1 cellular context compared by ENCODE assay signal in the genomic region with DNA sequence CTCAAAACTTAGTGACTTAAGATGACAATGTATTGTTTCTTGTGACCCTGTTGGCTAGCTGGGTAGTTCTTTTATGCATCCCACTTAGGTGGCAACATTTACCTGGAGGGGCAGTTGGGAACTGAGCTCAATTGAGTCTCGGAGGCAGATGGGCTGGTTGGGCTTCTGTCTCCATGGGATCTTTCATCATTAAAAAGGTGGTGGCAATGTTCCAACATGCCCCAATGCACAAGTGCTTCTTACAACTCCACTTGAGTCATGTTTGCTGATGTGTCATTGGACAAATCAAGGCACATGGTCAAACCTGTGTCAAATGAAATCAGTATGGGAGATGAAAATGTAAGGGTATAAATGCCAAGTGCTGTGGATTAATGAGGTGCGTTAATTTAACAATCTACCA.
TF ChIP-seq lines count a peak whose summit lies in the region.

No MANE protein-coding gene starts in this region.

TF ChIP-seq in GM23338, 12 proteins besides CTCF, POLR2A, EP300 and RAD21 (continued from another document):
- TF ChIP-seq, protein P1, sequence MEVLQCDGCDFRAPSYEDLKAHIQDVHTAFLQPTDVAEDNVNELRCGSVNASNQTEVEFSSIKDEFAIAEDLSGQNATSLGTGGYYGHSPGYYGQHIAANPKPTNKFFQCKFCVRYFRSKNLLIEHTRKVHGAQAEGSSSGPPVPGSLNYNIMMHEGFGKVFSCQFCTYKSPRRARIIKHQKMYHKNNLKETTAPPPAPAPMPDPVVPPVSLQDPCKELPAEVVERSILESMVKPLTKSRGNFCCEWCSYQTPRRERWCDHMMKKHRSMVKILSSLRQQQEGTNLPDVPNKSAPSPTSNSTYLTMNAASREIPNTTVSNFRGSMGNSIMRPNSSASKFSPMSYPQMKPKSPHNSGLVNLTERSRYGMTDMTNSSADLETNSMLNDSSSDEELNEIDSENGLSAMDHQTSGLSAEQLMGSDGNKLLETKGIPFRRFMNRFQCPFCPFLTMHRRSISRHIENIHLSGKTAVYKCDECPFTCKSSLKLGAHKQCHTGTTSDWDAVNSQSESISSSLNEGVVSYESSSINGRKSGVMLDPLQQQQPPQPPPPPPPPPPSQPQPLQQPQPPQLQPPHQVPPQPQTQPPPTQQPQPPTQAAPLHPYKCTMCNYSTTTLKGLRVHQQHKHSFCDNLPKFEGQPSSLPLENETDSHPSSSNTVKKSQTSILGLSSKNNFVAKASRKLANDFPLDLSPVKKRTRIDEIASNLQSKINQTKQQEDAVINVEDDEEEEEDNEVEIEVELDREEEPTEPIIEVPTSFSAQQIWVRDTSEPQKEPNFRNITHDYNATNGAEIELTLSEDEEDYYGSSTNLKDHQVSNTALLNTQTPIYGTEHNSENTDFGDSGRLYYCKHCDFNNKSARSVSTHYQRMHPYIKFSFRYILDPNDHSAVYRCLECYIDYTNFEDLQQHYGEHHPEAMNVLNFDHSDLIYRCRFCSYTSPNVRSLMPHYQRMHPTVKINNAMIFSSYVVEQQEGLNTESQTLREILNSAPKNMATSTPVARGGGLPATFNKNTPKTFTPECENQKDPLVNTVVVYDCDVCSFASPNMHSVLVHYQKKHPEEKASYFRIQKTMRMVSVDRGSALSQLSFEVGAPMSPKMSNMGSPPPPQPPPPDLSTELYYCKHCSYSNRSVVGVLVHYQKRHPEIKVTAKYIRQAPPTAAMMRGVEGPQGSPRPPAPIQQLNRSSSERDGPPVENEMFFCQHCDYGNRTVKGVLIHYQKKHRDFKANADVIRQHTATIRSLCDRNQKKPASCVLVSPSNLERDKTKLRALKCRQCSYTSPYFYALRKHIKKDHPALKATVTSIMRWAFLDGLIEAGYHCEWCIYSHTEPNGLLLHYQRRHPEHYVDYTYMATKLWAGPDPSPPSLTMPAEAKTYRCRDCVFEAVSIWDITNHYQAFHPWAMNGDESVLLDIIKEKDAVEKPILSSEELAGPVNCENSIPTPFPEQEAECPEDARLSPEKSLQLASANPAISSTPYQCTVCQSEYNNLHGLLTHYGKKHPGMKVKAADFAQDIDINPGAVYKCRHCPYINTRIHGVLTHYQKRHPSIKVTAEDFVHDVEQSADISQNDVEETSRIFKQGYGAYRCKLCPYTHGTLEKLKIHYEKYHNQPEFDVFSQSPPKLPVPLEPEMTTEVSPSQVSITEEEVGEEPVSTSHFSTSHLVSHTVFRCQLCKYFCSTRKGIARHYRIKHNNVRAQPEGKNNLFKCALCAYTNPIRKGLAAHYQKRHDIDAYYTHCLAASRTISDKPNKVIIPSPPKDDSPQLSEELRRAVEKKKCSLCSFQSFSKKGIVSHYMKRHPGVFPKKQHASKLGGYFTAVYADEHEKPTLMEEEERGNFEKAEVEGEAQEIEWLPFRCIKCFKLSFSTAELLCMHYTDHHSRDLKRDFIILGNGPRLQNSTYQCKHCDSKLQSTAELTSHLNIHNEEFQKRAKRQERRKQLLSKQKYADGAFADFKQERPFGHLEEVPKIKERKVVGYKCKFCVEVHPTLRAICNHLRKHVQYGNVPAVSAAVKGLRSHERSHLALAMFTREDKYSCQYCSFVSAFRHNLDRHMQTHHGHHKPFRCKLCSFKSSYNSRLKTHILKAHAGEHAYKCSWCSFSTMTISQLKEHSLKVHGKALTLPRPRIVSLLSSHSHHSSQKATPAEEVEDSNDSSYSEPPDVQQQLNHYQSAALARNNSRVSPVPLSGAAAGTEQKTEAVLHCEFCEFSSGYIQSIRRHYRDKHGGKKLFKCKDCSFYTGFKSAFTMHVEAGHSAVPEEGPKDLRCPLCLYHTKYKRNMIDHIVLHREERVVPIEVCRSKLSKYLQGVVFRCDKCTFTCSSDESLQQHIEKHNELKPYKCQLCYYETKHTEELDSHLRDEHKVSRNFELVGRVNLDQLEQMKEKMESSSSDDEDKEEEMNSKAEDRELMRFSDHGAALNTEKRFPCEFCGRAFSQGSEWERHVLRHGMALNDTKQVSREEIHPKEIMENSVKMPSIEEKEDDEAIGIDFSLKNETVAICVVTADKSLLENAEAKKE (CRISPR knock-in tag; IDR thresholded peaks at IDR 0.05), result no peak
- TF ChIP-seq EZH2phosphoT487 (IDR thresholded peaks at IDR 0.05; ENCODE audit: unreplicated experiment) (no peak), POLR2AphosphoS5 (IDR thresholded peaks at IDR 0.05; ENCODE audit: low read depth) (no peak), NANOG (IDR thresholded peaks at IDR 0.05; ENCODE audit: borderline replicate concordance) (no peak), JUNB (IDR thresholded peaks at IDR 0.05; ENCODE audit: unreplicated experiment) (no peak), STAT1 (IDR thresholded peaks at IDR 0.05; ENCODE audit: unreplicated experiment) (no peak)
- TF ChIP-seq, protein P2, sequence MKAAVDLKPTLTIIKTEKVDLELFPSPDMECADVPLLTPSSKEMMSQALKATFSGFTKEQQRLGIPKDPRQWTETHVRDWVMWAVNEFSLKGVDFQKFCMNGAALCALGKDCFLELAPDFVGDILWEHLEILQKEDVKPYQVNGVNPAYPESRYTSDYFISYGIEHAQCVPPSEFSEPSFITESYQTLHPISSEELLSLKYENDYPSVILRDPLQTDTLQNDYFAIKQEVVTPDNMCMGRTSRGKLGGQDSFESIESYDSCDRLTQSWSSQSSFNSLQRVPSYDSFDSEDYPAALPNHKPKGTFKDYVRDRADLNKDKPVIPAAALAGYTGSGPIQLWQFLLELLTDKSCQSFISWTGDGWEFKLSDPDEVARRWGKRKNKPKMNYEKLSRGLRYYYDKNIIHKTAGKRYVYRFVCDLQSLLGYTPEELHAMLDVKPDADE (IDR thresholded peaks at IDR 0.05), result no peak
